8 cellular contexts compared by ENCODE assay signal in genomic region chr3:121834734-121835709, GRCh38. TPM values are rescaled to one million over a fixed set of nuclear protein-coding genes. Genes with fewer than 3 reads are reported as not detected.
DNase-seq lines count a peak whose midpoint lies in the region; ATAC-seq and TF ChIP-seq lines count a peak whose summit lies in the region.

Gene EAF2, plus strand, starts transcription at chr3:121835209. Its CDS starts 77 bp downstream, at chr3:121835286.
A gene with protein sequence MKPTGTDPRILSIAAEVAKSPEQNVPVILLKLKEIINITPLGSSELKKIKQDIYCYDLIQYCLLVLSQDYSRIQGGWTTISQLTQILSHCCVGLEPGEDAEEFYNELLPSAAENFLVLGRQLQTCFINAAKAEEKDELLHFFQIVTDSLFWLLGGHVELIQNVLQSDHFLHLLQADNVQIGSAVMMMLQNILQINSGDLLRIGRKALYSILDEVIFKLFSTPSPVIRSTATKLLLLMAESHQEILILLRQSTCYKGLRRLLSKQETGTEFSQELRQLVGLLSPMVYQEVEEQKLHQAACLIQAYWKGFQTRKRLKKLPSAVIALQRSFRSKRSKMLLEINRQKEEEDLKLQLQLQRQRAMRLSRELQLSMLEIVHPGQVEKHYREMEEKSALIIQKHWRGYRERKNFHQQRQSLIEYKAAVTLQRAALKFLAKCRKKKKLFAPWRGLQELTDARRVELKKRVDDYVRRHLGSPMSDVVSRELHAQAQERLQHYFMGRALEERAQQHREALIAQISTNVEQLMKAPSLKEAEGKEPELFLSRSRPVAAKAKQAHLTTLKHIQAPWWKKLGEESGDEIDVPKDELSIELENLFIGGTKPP (minus strand): TSS chr3:121835060. CDS start chr3:121828960, 6,100 bp downstream.

- peak; percentile 97 for TF ChIP-seq POLR2A in GM18951 (IDR thresholded peaks at IDR 0.05; ENCODE audit: extremely low read depth, insufficient read depth, insufficient read length)

- POLR2A ChIA-PET in activated B cell treated with CpG ODN at 0.5 μM for 24 hours (lab: Charles Lee): interaction anchor here (0.6 to 3.2 kb wide), 17 partner anchors 9 to 741 kb away, joined by 3 to 24 read pairs (median 5); partner anchors contain the start of genes CD86, GOLGB1, HCLS1 and WDR5B

- no peaks in the 10 kb centered on the region for H3K9me3 Mint-ChIP-seq in activated B cell treated with CpG ODN at 0.5 μM for 24 hours

- CTCF ChIA-PET in activated B cell treated with CpG ODN at 0.5 μM for 24 hours (lab: Charles Lee): no interaction called here

- intact Hi-C loops in activated B cell treated with CpG ODN at 0.5 μM for 24 hours (cut with micrococcal nuclease): loop anchor here (1.0 to 2.0 kb wide), 10 partner anchors 9 to 581 kb away; partner anchors contain the start of genes FAM162A, GOLGB1, HCLS1 and WDR5B

- ATAC-seq in HG03196 (IDR thresholded peaks at IDR 0.05; ENCODE audit: unreplicated experiment) (peak; percentile 95), activated B cell treated with CpG ODN at 0.5 μM for 24 hours (ENCODE audit: low read depth) (peak; percentile 98)

- in situ Hi-C loops in GM18951 (cut with MboI; ENCODE audit: low sequenced_read_pairs, unreplicated experiment): no loop called here

- peak within 1 kb of the TSS; percentile 99 for H3K4me3 Mint-ChIP-seq in activated B cell treated with CpG ODN at 0.5 μM for 24 hours

- peak within 1 kb of the TSS; percentile 95 for H3K27ac Mint-ChIP-seq in activated B cell treated with CpG ODN at 0.5 μM for 24 hours

- DNase-seq in AG08396 (ENCODE audit: low spot score) (peak; percentile 98), NCI-H345 (lab: John Stamatoyannopoulos, UW) (peak; percentile 94), activated B cell treated with CpG ODN at 0.5 μM for 24 hours (peak; percentile 93), iris pigment epithelial cell (ENCODE audit: low read depth) (peak; percentile 96)
- DNase-seq in central memory CD4-positive, alpha-beta T cell: peak; percentile 97
- peak; percentile 91 to 97 for DNase-seq in stimulated activated CD4-positive, alpha-beta T cell treated with anti-CD3 and anti-CD28 coated beads, Interleukin-12 subunit alpha, Interleukin-12 subunit beta, amount 100 ng/mL, for 24 hours (ENCODE audit: low read depth in 2 of 2)

- H3K4me1 Mint-ChIP-seq in activated B cell treated with CpG ODN at 0.5 μM for 24 hours: peaks cover 67% of the 10 kb centered on the region

- H3K27me3 Mint-ChIP-seq in activated B cell treated with CpG ODN at 0.5 μM for 24 hours: no peaks in the 10 kb centered on the region

- peaks cover 54% of the 10 kb centered on the region for H3K36me3 Mint-ChIP-seq in activated B cell treated with CpG ODN at 0.5 μM for 24 hours (ENCODE audit: low read depth)

- TF ChIP-seq CTCF in activated B cell treated with CpG ODN at 0.5 μM for 24 hours (IDR thresholded peaks at IDR 0.05): no peak

RNA-seq across cellular contexts. Expression of gene EAF2, which starts in this region (rescaled TPM):
- 43.3 and 47.7 TPM in 2 replicates for total RNA-seq in activated B cell treated with CpG ODN at 0.5 μM for 24 hours

RNA-seq across cellular contexts. Expression of the second gene that starts in this region (rescaled TPM):
- 40.1 and 52.4 TPM in 2 replicates for total RNA-seq in activated B cell treated with CpG ODN at 0.5 μM for 24 hours

Comparison
In these comparisons a context has a peak if more than half of its experiments do, and no peak if none do; other contexts are left out.
1. Peak in every context shown above with its lines: DNase-seq and ATAC-seq.